Comparison of ENCODE assay signal across 13 cellular contexts in the genomic region with DNA sequence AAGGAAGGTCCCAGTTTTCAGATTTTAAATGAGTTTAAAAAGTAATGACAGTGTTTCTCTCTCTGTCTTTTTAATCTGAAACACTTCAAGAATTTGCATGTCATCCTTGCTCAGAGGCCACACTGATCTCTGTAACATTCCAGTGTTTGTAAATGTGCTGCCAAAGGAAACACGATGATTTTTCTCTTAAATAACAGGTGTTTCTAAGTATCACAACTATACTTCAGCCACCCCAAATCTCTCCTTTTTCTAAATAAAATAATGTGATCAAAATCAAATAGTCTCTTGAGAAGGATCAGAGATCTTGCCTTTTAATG. TPM values are rescaled to one million over a fixed set of nuclear protein-coding genes. Genes with fewer than 3 reads are reported as not detected.
DNase-seq lines count a peak whose midpoint lies in the region; ATAC-seq and TF ChIP-seq lines count a peak whose summit lies in the region.
"Had no signal": no experiment of that assay in that cellular context is flagged by ENCODE, and none has a peak within 500 bp of the region (broad histone marks: within the 10 kb centered on the region; RNA-seq: fewer than 3 reads in every experiment).

No MANE protein-coding gene starts in this region.

- H3K4me1 Mint-ChIP-seq in Caco-2 (ENCODE audit: low read depth, unreplicated experiment) (peaks cover 13% of the 10 kb centered on the region), activated B cell treated with CpG ODN at 0.5 μM for 24 hours (peaks cover 53% of the 10 kb centered on the region)

- intact Hi-C loops in Caco-2 (cut with micrococcal nuclease; ENCODE audit: unreplicated experiment), result no loop called here
- intact Hi-C loops in activated B cell treated with CpG ODN at 0.5 μM for 24 hours (cut with micrococcal nuclease), result no loop called here
- intact Hi-C loops in sigmoid colon (cut with DNase I), result no loop called here

- H3K36me3 Mint-ChIP-seq in Caco-2 (ENCODE audit: insufficient read depth, unreplicated experiment), result no peaks in the 10 kb centered on the region
- H3K36me3 Mint-ChIP-seq in activated B cell treated with CpG ODN at 0.5 μM for 24 hours (ENCODE audit: low read depth), result peaks cover 4% of the 10 kb centered on the region

- H3K27ac ChIP-seq in neutrophil, result peak overlapping the region; percentile 98
- H3K27ac ChIP-seq in sigmoid colon, result no peak overlapping the region
- H3K27ac ChIP-seq: BLaER1 had no signal

- no peak for ATAC-seq in activated B cell treated with CpG ODN at 0.5 μM for 24 hours (ENCODE audit: low read depth)
- no peak for ATAC-seq in HG02759 (IDR thresholded peaks at IDR 0.05; ENCODE audit: unreplicated experiment)
- no peak for ATAC-seq in HG03196 (IDR thresholded peaks at IDR 0.05; ENCODE audit: unreplicated experiment)
- ATAC-seq: left ventricle myocardium superior had no signal

- no peaks in the 10 kb centered on the region for H3K27me3 ChIP-seq in Caco-2 (replicated peaks; ENCODE audit: control insufficient read depth, insufficient read depth, low read length)
- no peaks in the 10 kb centered on the region for H3K27me3 ChIP-seq in neutrophil
- H3K27me3 ChIP-seq in sigmoid colon, result no peaks in the 10 kb centered on the region

- no peaks in the 10 kb centered on the region for H3K9me3 ChIP-seq in Caco-2
- no peaks in the 10 kb centered on the region for H3K9me3 ChIP-seq in neutrophil
- H3K9me3 ChIP-seq in sigmoid colon, result no peaks in the 10 kb centered on the region

- TF ChIP-seq POLR2A in erythroblast (IDR thresholded peaks at IDR 0.05; ENCODE audit: low read length), result peak; percentile 33
- no peak for TF ChIP-seq POLR2A in sigmoid colon (IDR thresholded peaks at IDR 0.05)

- DNase-seq in Caco-2 (no peak), activated B cell treated with CpG ODN at 0.5 μM for 24 hours (no peak), erythroblast (lab: John Stamatoyannopoulos, UW) (no peak), sigmoid colon (no peak), NOMO-1 treated with dmso at 0.1 percent for 144 hours (lab: John Stamatoyannopoulos, UW; ENCODE audit: unreplicated experiment) (no peak)
- DNase-seq: left ventricle myocardium superior; NCI-H1417 treated with DMSO at 0.1 percent for 48 hours; NCI-H524; stimulated activated CD4-positive, alpha-beta T cell treated with anti-CD3 and anti-CD28 coated beads, Interleukin-4, amount 100 ng/mL, for 24 hours had no signal

- TF ChIP-seq CTCF in Caco-2 (IDR thresholded peaks at IDR 0.05; ENCODE audit: insufficient read depth in 1 of 2, low read depth in 1 of 2, low read length in 1 of 2, severe bottlenecking in 1 of 2, unreplicated experiment in 1 of 2), result no peak
- no peak for TF ChIP-seq CTCF in activated B cell treated with CpG ODN at 0.5 μM for 24 hours (IDR thresholded peaks at IDR 0.05)
- TF ChIP-seq CTCF in neutrophil (IDR thresholded peaks at IDR 0.05), result no peak
- TF ChIP-seq CTCF in sigmoid colon (IDR thresholded peaks at IDR 0.05), result no peak

- H3K9me3 Mint-ChIP-seq in Caco-2 (ENCODE audit: unreplicated experiment) (no peaks in the 10 kb centered on the region), activated B cell treated with CpG ODN at 0.5 μM for 24 hours (peaks cover 2% of the 10 kb centered on the region)

- H3K4me3 ChIP-seq in Caco-2 (ENCODE audit: low read depth, low read length) (no peak overlapping the region), neutrophil (ENCODE audit: low read depth in 1 of 2, low read length in 1 of 2) (no peak overlapping the region), sigmoid colon (no peak overlapping the region)
- H3K4me3 ChIP-seq: BLaER1 had no signal

- BruUV-seq in Caco-2 (replicated peaks; lab: Mats Ljungman, UMichigan), result no TSS peak

- H3K36me3 ChIP-seq in Caco-2 (ENCODE audit: control insufficient read depth, insufficient read depth, low read length) (no peaks in the 10 kb centered on the region), neutrophil (no peaks in the 10 kb centered on the region), sigmoid colon (no peaks in the 10 kb centered on the region)
- H3K36me3 ChIP-seq: BLaER1 had no signal

- H3K4me1 ChIP-seq in Caco-2 (peaks cover 17% of the 10 kb centered on the region), neutrophil (ENCODE audit: control insufficient read depth in 1 of 2, insufficient read depth in 1 of 2, low read depth in 1 of 2, low read length in 1 of 2) (peaks cover 83 to 87% of the 10 kb centered on the region in 2 experiments), sigmoid colon (peaks cover 0 to 17% (median 7%) of the 10 kb centered on the region in 4 donors)

- peak overlapping the region; percentile 61 for H3K27ac Mint-ChIP-seq in Caco-2 (ENCODE audit: unreplicated experiment)
- peak overlapping the region; percentile 10 for H3K27ac Mint-ChIP-seq in activated B cell treated with CpG ODN at 0.5 μM for 24 hours

- WGBS in sigmoid colon, 2 donors, result 42 to 47% methylated on average over 1 of the region's 1 CpG

- CTCF ChIA-PET in Caco-2 (lab: Charles Lee) (no interaction called here), activated B cell treated with CpG ODN at 0.5 μM for 24 hours (lab: Charles Lee) (interaction anchor here (1.4 kb wide), 1 partner anchor 18 kb away, joined by 5 read pairs; no protein-coding TSS in a partner anchor)

- H3K4me3 Mint-ChIP-seq in Caco-2 (ENCODE audit: unreplicated experiment), result no peak overlapping the region
- H3K4me3 Mint-ChIP-seq in activated B cell treated with CpG ODN at 0.5 μM for 24 hours, result no peak overlapping the region

- H3K27me3 Mint-ChIP-seq in Caco-2 (ENCODE audit: insufficient read depth, unreplicated experiment) (peaks cover 5% of the 10 kb centered on the region), activated B cell treated with CpG ODN at 0.5 μM for 24 hours (no peaks in the 10 kb centered on the region)

- no peak for TF ChIP-seq EP300 in sigmoid colon (IDR thresholded peaks at IDR 0.05)

- POLR2A ChIA-PET in Caco-2 (lab: Charles Lee), result no interaction called here
- POLR2A ChIA-PET in activated B cell treated with CpG ODN at 0.5 μM for 24 hours (lab: Charles Lee), result interaction anchor here (5.1 kb wide), 1 partner anchor 9 kb away, joined by 131 read pairs; a partner anchor contains a TSS

RNA-seq across cellular contexts. Expression of a gene that starts 3.3 kb away (rescaled TPM):
- total RNA-seq in Caco-2 (2022), result 16.3 and 19.9 TPM in 2 replicates
- 8.3 and 9.7 TPM in 2 replicates for total RNA-seq in activated B cell treated with CpG ODN at 0.5 μM for 24 hours
- total RNA-seq in sigmoid colon, result 10 to 100 TPM; 11.3 to 22.8 (median 15.2) TPM
- polyA plus RNA-seq in sigmoid colon, result 1 to 10 TPM; 3.0 to 9.9 (median 5.8) TPM

RNA-seq across cellular contexts. Expression of a gene that starts 8.7 kb away (rescaled TPM):
- not detected in 2 replicates for total RNA-seq in Caco-2 (2022)
- 13.7 and 14.7 TPM in 2 replicates for total RNA-seq in activated B cell treated with CpG ODN at 0.5 μM for 24 hours
- total RNA-seq in sigmoid colon, result 1 to 10 TPM; 1.1 to 1.8 (median 1.5) TPM
- polyA plus RNA-seq in sigmoid colon, result 1 to 10 TPM in 2 of 3 donors, under 1 TPM in 1; 0.92 to 3.2 (median 1.2) TPM
